13 cellular contexts compared by ENCODE assay signal in genomic region chr9:99128133-99128406, GRCh38. TPM values are rescaled to one million over a fixed set of nuclear protein-coding genes. Genes with fewer than 3 reads are reported as not detected.
DNase-seq lines count a peak whose midpoint lies in the region; ATAC-seq and TF ChIP-seq lines count a peak whose summit lies in the region.
"Had no signal": no experiment of that assay in that cellular context is flagged by ENCODE, and none has a peak within 500 bp of the region (broad histone marks: within the 10 kb centered on the region; RNA-seq: fewer than 3 reads in every experiment).

No MANE protein-coding gene starts in this region.

- H3K9me3 ChIP-seq in Caco-2 (no peaks in the 10 kb centered on the region), adrenal gland (replicated peaks in 1 of 3) (no peaks in the 10 kb centered on the region)

- H3K4me3 ChIP-seq in Caco-2 (ENCODE audit: low read depth, low read length), result no peak overlapping the region
- no peak overlapping the region for H3K4me3 ChIP-seq in adrenal gland

- no peak for TF ChIP-seq POLR2A in adrenal gland (IDR thresholded peaks at IDR 0.05)

- CTCF ChIA-PET in Caco-2 (lab: Charles Lee), result no interaction called here

- intact Hi-C loops in Caco-2 (cut with micrococcal nuclease; ENCODE audit: unreplicated experiment), result no loop called here
- intact Hi-C loops in adrenal gland (cut with DNase I), result no loop called here

- POLR2A ChIA-PET in activated naive CD8-positive, alpha-beta T cell treated with anti-CD3 and anti-CD28 coated beads, Interleukin-2, amount 10 ng/mL, durations not matched to agents 7 days and 5 days (lab: Charles Lee), result no interaction called here
- POLR2A ChIA-PET in Caco-2 (lab: Charles Lee), result no interaction called here

- BruUV-seq in Caco-2 (replicated peaks; lab: Mats Ljungman, UMichigan), result no TSS peak

- no peak overlapping the region for H3K27ac ChIP-seq in adrenal gland

- peaks cover 8 to 15% of the 10 kb centered on the region in 2 donors for H3K36me3 Mint-ChIP-seq in activated T-cell treated with anti-CD3 and anti-CD28 coated beads, Interleukin-2, amount 50 U/mL, for 72 hours (ENCODE audit: insufficient read depth in 2 of 2)
- peaks cover 62% of the 10 kb centered on the region for H3K36me3 Mint-ChIP-seq in activated naive CD8-positive, alpha-beta T cell treated with anti-CD3 and anti-CD28 coated beads, Interleukin-2, amount 10 ng/mL, durations not matched to agents 7 days and 5 days
- H3K36me3 Mint-ChIP-seq in stimulated activated memory B cell treated with anti-CD40 and anti-IgM and Interleukin-4, amounts not matched to agents 10 μg/mL and 1 μg/mL and 100 μg/mL, for 72 hours, result peaks cover 23% of the 10 kb centered on the region
- peaks cover 9% of the 10 kb centered on the region for H3K36me3 Mint-ChIP-seq in Caco-2 (ENCODE audit: insufficient read depth, unreplicated experiment)

- no peaks in the 10 kb centered on the region for H3K27me3 Mint-ChIP-seq in activated T-cell treated with anti-CD3 and anti-CD28 coated beads, Interleukin-2, amount 50 U/mL, for 72 hours (ENCODE audit: low read depth)
- H3K27me3 Mint-ChIP-seq in activated naive CD8-positive, alpha-beta T cell treated with anti-CD3 and anti-CD28 coated beads, Interleukin-2, amount 10 ng/mL, durations not matched to agents 7 days and 5 days, result no peaks in the 10 kb centered on the region
- no peaks in the 10 kb centered on the region for H3K27me3 Mint-ChIP-seq in stimulated activated memory B cell treated with anti-CD40 and anti-IgM and Interleukin-4, amounts not matched to agents 10 μg/mL and 1 μg/mL and 100 μg/mL, for 72 hours
- no peaks in the 10 kb centered on the region for H3K27me3 Mint-ChIP-seq in Caco-2 (ENCODE audit: insufficient read depth, unreplicated experiment)

- peaks cover 0 to 2% of the 10 kb centered on the region in 2 donors for H3K9me3 Mint-ChIP-seq in activated T-cell treated with anti-CD3 and anti-CD28 coated beads, Interleukin-2, amount 50 U/mL, for 72 hours
- peaks cover 2% of the 10 kb centered on the region for H3K9me3 Mint-ChIP-seq in activated naive CD8-positive, alpha-beta T cell treated with anti-CD3 and anti-CD28 coated beads, Interleukin-2, amount 10 ng/mL, durations not matched to agents 7 days and 5 days
- H3K9me3 Mint-ChIP-seq in stimulated activated memory B cell treated with anti-CD40 and anti-IgM and Interleukin-4, amounts not matched to agents 10 μg/mL and 1 μg/mL and 100 μg/mL, for 72 hours, result no peaks in the 10 kb centered on the region
- H3K9me3 Mint-ChIP-seq in Caco-2 (ENCODE audit: unreplicated experiment), result peaks cover 9% of the 10 kb centered on the region

- H3K4me1 ChIP-seq in Caco-2, result peaks cover 3% of the 10 kb centered on the region; the same call in 1 of the 2 replicates
- H3K4me1 ChIP-seq in adrenal gland (replicated peaks in 1 of 2), result peaks cover 0 to 16% of the 10 kb centered on the region in 2 donors

- H3K27ac Mint-ChIP-seq in activated T-cell treated with anti-CD3 and anti-CD28 coated beads, Interleukin-2, amount 50 U/mL, for 72 hours, result peak overlapping the region; percentile 11
- peak overlapping the region; percentile 35 for H3K27ac Mint-ChIP-seq in activated naive CD8-positive, alpha-beta T cell treated with anti-CD3 and anti-CD28 coated beads, Interleukin-2, amount 10 ng/mL, durations not matched to agents 7 days and 5 days
- H3K27ac Mint-ChIP-seq in stimulated activated memory B cell treated with anti-CD40 and anti-IgM and Interleukin-4, amounts not matched to agents 10 μg/mL and 1 μg/mL and 100 μg/mL, for 72 hours, result peak overlapping the region; percentile 61
- no peak overlapping the region for H3K27ac Mint-ChIP-seq in Caco-2 (ENCODE audit: unreplicated experiment)

- peaks cover 93% of the 10 kb centered on the region for H3K4me1 Mint-ChIP-seq in activated T-cell treated with anti-CD3 and anti-CD28 coated beads, Interleukin-2, amount 50 U/mL, for 72 hours (ENCODE audit: low read depth)
- peaks cover 59% of the 10 kb centered on the region for H3K4me1 Mint-ChIP-seq in activated naive CD8-positive, alpha-beta T cell treated with anti-CD3 and anti-CD28 coated beads, Interleukin-2, amount 10 ng/mL, durations not matched to agents 7 days and 5 days
- H3K4me1 Mint-ChIP-seq in stimulated activated memory B cell treated with anti-CD40 and anti-IgM and Interleukin-4, amounts not matched to agents 10 μg/mL and 1 μg/mL and 100 μg/mL, for 72 hours, result peaks cover 60% of the 10 kb centered on the region
- no peaks in the 10 kb centered on the region for H3K4me1 Mint-ChIP-seq in Caco-2 (ENCODE audit: low read depth, unreplicated experiment)

- peak overlapping the region; percentile 13 to 60 for H3K4me3 Mint-ChIP-seq in activated T-cell treated with anti-CD3 and anti-CD28 coated beads, Interleukin-2, amount 50 U/mL, for 72 hours
- H3K4me3 Mint-ChIP-seq in activated naive CD8-positive, alpha-beta T cell treated with anti-CD3 and anti-CD28 coated beads, Interleukin-2, amount 10 ng/mL, durations not matched to agents 7 days and 5 days, result peak overlapping the region; percentile 4
- H3K4me3 Mint-ChIP-seq in stimulated activated memory B cell treated with anti-CD40 and anti-IgM and Interleukin-4, amounts not matched to agents 10 μg/mL and 1 μg/mL and 100 μg/mL, for 72 hours, result no peak overlapping the region
- no peak overlapping the region for H3K4me3 Mint-ChIP-seq in Caco-2 (ENCODE audit: unreplicated experiment)

- peak; percentile 76 for ATAC-seq in activated T-cell treated with anti-CD3 and anti-CD28 coated beads, Interleukin-2, amount 50 U/mL, for 72 hours (replicated peaks in 1 of 2)
- ATAC-seq in HG02973 (IDR thresholded peaks at IDR 0.05; ENCODE audit: unreplicated experiment), result peak; percentile 22
- ATAC-seq in activated naive CD8-positive, alpha-beta T cell treated with anti-CD3 and anti-CD28 coated beads, Interleukin-2, amount 10 ng/mL, durations not matched to agents 7 days and 5 days (ENCODE audit: low read depth), result peak; percentile 28
- peak; percentile 65 for ATAC-seq in stimulated activated memory B cell treated with anti-CD40 and anti-IgM and Interleukin-4, amounts not matched to agents 10 μg/mL and 1 μg/mL and 100 μg/mL, for 72 hours

- TF ChIP-seq CTCF in Caco-2 (IDR thresholded peaks at IDR 0.05; ENCODE audit: insufficient read depth in 1 of 2, low read depth in 1 of 2, low read length in 1 of 2, severe bottlenecking in 1 of 2, unreplicated experiment in 1 of 2) (no peak), adrenal gland (IDR thresholded peaks at IDR 0.05) (no peak)

- 92 to 100% (median 97%) methylated on average over 1 of the region's 1 CpG for WGBS in adrenal gland, 4 donors

- H3K27me3 ChIP-seq in Caco-2 (replicated peaks; ENCODE audit: control insufficient read depth, insufficient read depth, low read length) (no peaks in the 10 kb centered on the region), adrenal gland (no peaks in the 10 kb centered on the region)

- DNase-seq in activated T-cell treated with anti-CD3 and anti-CD28 coated beads, Interleukin-2, amount 50 U/mL, for 72 hours, result peak in 1 of 2 donors; percentile 14
- DNase-seq in activated T-cell treated with anti-CD3 and anti-CD28 coated beads, Interleukin-2, amount 50 U/mL, for 1 hour, result no peak
- no peak for DNase-seq in activated naive CD8-positive, alpha-beta T cell treated with anti-CD3 and anti-CD28 coated beads, Interleukin-2, amount 10 ng/mL, durations not matched to agents 7 days and 5 days
- DNase-seq in HCEC 1CT, result no peak
- DNase-seq in Caco-2, result no peak
- no peak for DNase-seq in adrenal gland
- DNase-seq: DMS79 treated with DMSO at 0.1 percent for 48 hours; NCI-H1092 treated with DMSO at 0.1 percent for 48 hours; SHP77; stimulated activated CD4-positive, alpha-beta T cell treated with anti-CD3 and anti-CD28 coated beads, Interleukin-2, amount 100 ng/mL, for 24 hours; stimulated activated naive CD4-positive, alpha-beta T cell had no signal

- H3K36me3 ChIP-seq in Caco-2 (ENCODE audit: control insufficient read depth, insufficient read depth, low read length), result no peaks in the 10 kb centered on the region
- H3K36me3 ChIP-seq in adrenal gland (replicated peaks in 1 of 2), result no peaks in the 10 kb centered on the region

RNA-seq across cellular contexts. Expression of gene TGFBR1, which starts 23.2 kb away (rescaled TPM):
- total RNA-seq in activated T-cell treated with anti-CD3 and anti-CD28 coated beads, Interleukin-2, amount 50 U/mL, for 72 hours, result 10 to 100 TPM; 31.0 to 33.5 TPM
- 10 to 100 TPM; 82.7 to 83.5 TPM for total RNA-seq in activated naive CD8-positive, alpha-beta T cell treated with anti-CD3 and anti-CD28 coated beads, Interleukin-2, amount 10 ng/mL, durations not matched to agents 7 days and 5 days
- total RNA-seq in Caco-2 (2022) (29.3 and 31.8 TPM in 2 replicates), adrenal gland (10 to 100 TPM in 7 of 8 donors, 1 to 10 TPM in 1; 7.7 to 38.5 (median 27.3) TPM)
- 10 to 100 TPM in 1 of 3 donors, 1 to 10 TPM in 2; 5.5 to 14.2 (median 8.5) TPM for polyA plus RNA-seq in adrenal gland

Comparison
In these comparisons a context has a peak if more than half of its experiments do, and no peak if none do; other contexts are left out.
1. ATAC-seq: peak in every context shown above with its lines; median percentile 76 in activated T-cell treated with anti-CD3 and anti-CD28 coated beads, Interleukin-2, amount 50 U/mL, for 72 hours; 65 in stimulated activated memory B cell treated with anti-CD40 and anti-IgM and Interleukin-4, amounts not matched to agents 10 μg/mL and 1 μg/mL and 100 μg/mL, for 72 hours; 28 in activated naive CD8-positive, alpha-beta T cell treated with anti-CD3 and anti-CD28 coated beads, Interleukin-2, amount 10 ng/mL, durations not matched to agents 7 days and 5 days; 22 in HG02973.
2. H3K4me3 Mint-ChIP-seq: peak in activated T-cell treated with anti-CD3 and anti-CD28 coated beads, Interleukin-2, amount 50 U/mL, for 72 hours (2 of 2) and activated naive CD8-positive, alpha-beta T cell treated with anti-CD3 and anti-CD28 coated beads, Interleukin-2, amount 10 ng/mL, durations not matched to agents 7 days and 5 days (single experiment); none in stimulated activated memory B cell treated with anti-CD40 and anti-IgM and Interleukin-4, amounts not matched to agents 10 μg/mL and 1 μg/mL and 100 μg/mL, for 72 hours (single experiment) and Caco-2 (single experiment).